34 cellular contexts compared by ENCODE assay signal in genomic region chr15:56982987-56983386, GRCh38.
DNase-seq lines count a peak whose midpoint lies in the region; ATAC-seq, FAIRE-seq and TF ChIP-seq lines count a peak whose summit lies in the region.
"Had no signal": no experiment of that assay in that cellular context is flagged by ENCODE, and none has a peak within 500 bp of the region (broad histone marks: within the 10 kb centered on the region; RNA-seq: fewer than 3 reads in every experiment).

No MANE protein-coding gene starts in this region.

- H2AFZ ChIP-seq in HepG2 (ENCODE audit: low read length), result no peak overlapping the region
- H2AFZ ChIP-seq: GM23338, hepatocyte, parathyroid adenoma had no signal

- peak; percentile 10 to 37 for DNase-seq in AML-193 (lab: John Stamatoyannopoulos, UW)
- no peak for DNase-seq in CD4-positive, alpha-beta T cell
- DNase-seq in OCI-M1 (lab: John Stamatoyannopoulos, UW), result peak; percentile 37
- DNase-seq in HepG2 (ENCODE audit: low spot score), result no peak
- no peak for DNase-seq in posterior vena cava (ENCODE audit: low spot score)
- DNase-seq in GM19239 (ENCODE audit: insufficient read length, low spot score), result no peak
- DNase-seq: activated CD4-positive, alpha-beta memory T cell treated with anti-CD3 and anti-CD28 coated beads, Interleukin-2, amount 10 ng/mL, durations not matched to agents 7 days and 5 days; activated CD8-positive, alpha-beta memory T cell treated with anti-CD3 and anti-CD28 coated beads, Interleukin-2, amount 50 U/mL, for 4 hours; activated naive CD4-positive, alpha-beta T cell treated with anti-CD3 and anti-CD28 coated beads, Interleukin-2, amount 50 U/mL, for 16 hours; amniotic stem cell; Calu3; kidney glomerular epithelial cell; NCI-H1105; NCI-H187; NCI-H2171; NCI-H82; right cardiac atrium; RPMI8226; spleen; stimulated activated CD4-positive, alpha-beta T cell treated with anti-CD3 and anti-CD28 coated beads, Interleukin-2, amount 100 ng/mL, for 24 hours; stimulated activated CD8-positive, alpha-beta memory T cell treated with anti-CD3 and anti-CD28 coated beads, Interleukin-4, amount 100 ng/mL, for 48 hours had no signal

- H3K4me3 ChIP-seq in HepG2 (replicated peaks in 1 of 3; ENCODE audit: insufficient read depth in 1 of 3, low read depth in 2 of 3, low read length in 3 of 3), result no peak overlapping the region
- H3K4me3 ChIP-seq: GM23338, hepatocyte, SJSA1, spleen, thoracic aorta, vagina had no signal

- H3K4me1 ChIP-seq in HepG2 (ENCODE audit: insufficient read depth, low read length), result peaks cover 42% of the 10 kb centered on the region

- no peaks in the 10 kb centered on the region for H3K9me3 Mint-ChIP-seq in CD4-positive, alpha-beta T cell
- H3K9me3 Mint-ChIP-seq: activated CD4-positive, alpha-beta memory T cell treated with anti-CD3 and anti-CD28 coated beads, Interleukin-2, amount 10 ng/mL, durations not matched to agents 7 days and 5 days; activated T-helper 1 cell treated with anti-CD3 and anti-CD28 coated beads, Interleukin-12 subunit alpha, Interleukin-12 subunit beta, Interleukin-2, Interleukin-4 antibody, amounts not matched to agents 30 ng/mL and 10 ng/mL and 1 ng/mL, durations not matched to agents 14 hours and 24 hours and 36 hours; CD14-positive monocyte; GM23338; memory B cell; nephron; stimulated activated naive CD8-positive, alpha-beta T cell treated with anti-CD3 and anti-CD28 coated beads, Interleukin-15, Interleukin-2, amounts not matched to agents 100 ng/mL and 50 ng/mL, for 24 hours had no signal

- no peak overlapping the region for H3K9ac ChIP-seq in HepG2 (ENCODE audit: insufficient read depth, low read depth, low read length)
- H3K9ac ChIP-seq: parathyroid adenoma had no signal

- in situ Hi-C loops in HepG2 (cut with HindIII; ENCODE audit: extremely low pct_ligation_motif_present, low pct_unique_long_range_greater_than_20kb), result no loop called here

- no peak for TF ChIP-seq POLR2A in HepG2 (IDR thresholded peaks at IDR 0.05; ENCODE audit: insufficient read depth in 1 of 2, low read depth in 2 of 2, low read length in 2 of 2)

- no peak for ATAC-seq in CD4-positive, alpha-beta T cell (ENCODE audit: poor library complexity)
- ATAC-seq in HepG2 (peak; percentile 72), GM19351 (IDR thresholded peaks at IDR 0.05; ENCODE audit: unreplicated experiment) (no peak)
- ATAC-seq: activated CD4-positive, CD25-positive, alpha-beta regulatory T cell treated with anti-CD3 and anti-CD28 coated beads, Interleukin-2, amount 50 U/mL, for 24 hours; GM23338; right cardiac atrium had no signal

- H3K27me3 Mint-ChIP-seq in CD4-positive, alpha-beta T cell, result no peaks in the 10 kb centered on the region
- H3K27me3 Mint-ChIP-seq: activated CD4-positive, alpha-beta memory T cell treated with anti-CD3 and anti-CD28 coated beads, Interleukin-2, amount 10 ng/mL, durations not matched to agents 7 days and 5 days; memory B cell; stimulated activated naive CD8-positive, alpha-beta T cell treated with anti-CD3 and anti-CD28 coated beads, Interleukin-15, Interleukin-2, amounts not matched to agents 100 ng/mL and 50 ng/mL, for 24 hours had no signal

- intact Hi-C loops in CD4-positive, alpha-beta T cell (cut with DNase I, micrococcal nuclease), result no loop called here
- intact Hi-C loops in HepG2 (cut with micrococcal nuclease; ENCODE audit: unreplicated experiment) (no loop called here), posterior vena cava (cut with DNase I) (no loop called here)

- H3K36me3 Mint-ChIP-seq in CD4-positive, alpha-beta T cell (ENCODE audit: low read depth), result no peaks in the 10 kb centered on the region
- H3K36me3 Mint-ChIP-seq: memory B cell had no signal

- 50% methylated on average over 1 of the region's 1 CpG for WGBS in HepG2 (ENCODE audit: low lambda C conversion rate)

- BruUV-seq in HepG2 (replicated peaks; lab: Mats Ljungman, UMichigan), result no TSS peak

- H3K79me2 ChIP-seq in HepG2 (ENCODE audit: insufficient read depth, low read length), result peaks cover 91% of the 10 kb centered on the region

- peaks cover 82% of the 10 kb centered on the region for H3K4me1 Mint-ChIP-seq in CD4-positive, alpha-beta T cell (ENCODE audit: low read depth)

- no peaks in the 10 kb centered on the region for H3K27me3 ChIP-seq in CD4-positive, alpha-beta T cell (ENCODE audit: control insufficient read depth, insufficient read depth, low read length)
- H3K27me3 ChIP-seq in HepG2 (ENCODE audit: control insufficient read depth in 1 of 2, insufficient read depth in 2 of 2, low read length in 2 of 2), result no peaks in the 10 kb centered on the region
- H3K27me3 ChIP-seq: hepatocyte, SJSA1, spleen, vagina had no signal

- H3K9me3 ChIP-seq in CD4-positive, alpha-beta T cell (ENCODE audit: control insufficient read depth, low read length), result no peaks in the 10 kb centered on the region
- no peaks in the 10 kb centered on the region for H3K9me3 ChIP-seq in HepG2 (ENCODE audit: low read length)
- H3K9me3 ChIP-seq: SJSA1, spleen, thoracic aorta, vagina had no signal

- H3K27ac ChIP-seq in CD4-positive, alpha-beta T cell (ENCODE audit: low read depth, low read length), result no peak overlapping the region
- no peak overlapping the region for H3K27ac ChIP-seq in HepG2 (ENCODE audit: extremely low read length, insufficient read depth, low read length)
- H3K27ac ChIP-seq: hepatocyte, parathyroid adenoma, SJSA1, thoracic aorta, vagina had no signal

- TF ChIP-seq CTCF in CD4-positive, alpha-beta T cell (IDR thresholded peaks at IDR 0.05), result no peak
- no peak for TF ChIP-seq CTCF in HepG2 (CRISPR knock-in tag; IDR thresholded peaks at IDR 0.05)

- CTCF ChIA-PET in CD4-positive, alpha-beta T cell (lab: Charles Lee), result no interaction called here
- CTCF ChIA-PET in HepG2 (lab: Yijun Ruan, JAX; ENCODE audit: low intra/inter-chr PET ratio, low total read pairs), result no interaction called here

- H3K4me3 Mint-ChIP-seq in CD4-positive, alpha-beta T cell, result no peak overlapping the region
- H3K4me3 Mint-ChIP-seq: activated CD4-positive, alpha-beta memory T cell treated with anti-CD3 and anti-CD28 coated beads, Interleukin-2, amount 10 ng/mL, durations not matched to agents 7 days and 5 days; activated T-helper 1 cell treated with anti-CD3 and anti-CD28 coated beads, Interleukin-12 subunit alpha, Interleukin-12 subunit beta, Interleukin-2, Interleukin-4 antibody, amounts not matched to agents 30 ng/mL and 10 ng/mL and 1 ng/mL, durations not matched to agents 14 hours and 24 hours and 36 hours; CD14-positive monocyte; GM23338; memory B cell; nephron; stimulated activated naive CD8-positive, alpha-beta T cell treated with anti-CD3 and anti-CD28 coated beads, Interleukin-15, Interleukin-2, amounts not matched to agents 100 ng/mL and 50 ng/mL, for 24 hours had no signal

- peak overlapping the region; percentile 58 for H3K27ac Mint-ChIP-seq in CD4-positive, alpha-beta T cell
- H3K27ac Mint-ChIP-seq: activated CD4-positive, alpha-beta memory T cell treated with anti-CD3 and anti-CD28 coated beads, Interleukin-2, amount 10 ng/mL, durations not matched to agents 7 days and 5 days; activated T-helper 1 cell treated with anti-CD3 and anti-CD28 coated beads, Interleukin-12 subunit alpha, Interleukin-12 subunit beta, Interleukin-2, Interleukin-4 antibody, amounts not matched to agents 30 ng/mL and 10 ng/mL and 1 ng/mL, durations not matched to agents 14 hours and 24 hours and 36 hours; GM23338; memory B cell; nephron; stimulated activated naive CD8-positive, alpha-beta T cell treated with anti-CD3 and anti-CD28 coated beads, Interleukin-15, Interleukin-2, amounts not matched to agents 100 ng/mL and 50 ng/mL, for 24 hours had no signal

- POLR2A ChIA-PET in CD4-positive, alpha-beta T cell (lab: Charles Lee), result no interaction called here
- POLR2A ChIA-PET in HepG2 (lab: Yijun Ruan, JAX), result no interaction called here

- H4K20me1 ChIP-seq in HepG2 (ENCODE audit: insufficient read depth, low read length), result peaks cover 8% of the 10 kb centered on the region; the same call in 1 of the 2 replicates

- no peak for FAIRE-seq in HepG2 (lab: Jason Lieb, UNC)
- no peak for FAIRE-seq in GM19239 (lab: Jason Lieb, UNC)

- no peak for TF ChIP-seq RAD21 in HepG2 (CRISPR knock-in tag; IDR thresholded peaks at IDR 0.05)

- TF ChIP-seq EP300 in HepG2 (IDR thresholded peaks at IDR 0.05; ENCODE audit: low read depth in 2 of 2, low read length in 2 of 2) (no peak), HepG2 (CRISPR knock-in tag; IDR thresholded peaks at IDR 0.05; ENCODE audit: borderline replicate concordance) (no peak)

- no peaks in the 10 kb centered on the region for H3K36me3 ChIP-seq in HepG2 (replicated peaks in 1 of 2; ENCODE audit: control insufficient read depth in 1 of 2, insufficient read depth in 2 of 2, low read length in 2 of 2)
- H3K36me3 ChIP-seq: SJSA1, spleen, thoracic aorta, vagina had no signal

- H3K4me2 ChIP-seq in HepG2 (ENCODE audit: low read depth, low read length), result no peak overlapping the region; the same call in 1 of the 2 replicates
- H3K4me2 ChIP-seq: GM23338, hepatocyte had no signal

TF ChIP-seq in HepG2, 621 proteins besides CTCF, POLR2A, EP300 and RAD21:
- no peak for TF ChIP-seq ZBTB8A (CRISPR knock-in tag; IDR thresholded peaks at IDR 0.05; ENCODE audit: borderline replicate concordance, low read depth)

Comparison
In these comparisons a context has a peak if more than half of its experiments do, and no peak if none do; other contexts are left out.
1. DNase-seq: peak in AML-193 (2 of 2) and OCI-M1 (single experiment); none in CD4-positive, alpha-beta T cell (0 of 10), HepG2 (single experiment), posterior vena cava (single experiment) and GM19239 (single experiment).